ENCODE assay signal across 22 cellular contexts in genomic region chr9:87184956-87185642, GRCh38.
DNase-seq lines count a peak whose midpoint lies in the region; ATAC-seq and TF ChIP-seq lines count a peak whose summit lies in the region.
"Had no signal": no experiment of that assay in that cellular context is flagged by ENCODE, and none has a peak within 500 bp of the region (broad histone marks: within the 10 kb centered on the region; RNA-seq: fewer than 3 reads in every experiment).

No MANE protein-coding gene starts in this region.

- H3K27ac Mint-ChIP-seq in type B pancreatic cell: no peak overlapping the region
- H3K27ac Mint-ChIP-seq: activated naive CD4-positive, alpha-beta T cell treated with anti-CD3 and anti-CD28 coated beads, Interleukin-2, amount 10 ng/mL, durations not matched to agents 7 days and 5 days; immature natural killer cell; naive thymus-derived CD8-positive, alpha-beta T cell; progenitor cell of endocrine pancreas; stimulated activated naive B cell treated with anti-CD40 and anti-IgM and Interleukin-4, amounts not matched to agents 10 μg/mL and 1 μg/mL and 100 μg/mL, for 72 hours had no signal

- peaks cover 12% of the 10 kb centered on the region for H3K4me1 Mint-ChIP-seq in type B pancreatic cell (ENCODE audit: unreplicated experiment)
- H3K4me1 Mint-ChIP-seq: activated naive CD4-positive, alpha-beta T cell treated with anti-CD3 and anti-CD28 coated beads, Interleukin-2, amount 10 ng/mL, durations not matched to agents 7 days and 5 days; naive thymus-derived CD8-positive, alpha-beta T cell; stimulated activated naive B cell treated with anti-CD40 and anti-IgM and Interleukin-4, amounts not matched to agents 10 μg/mL and 1 μg/mL and 100 μg/mL, for 72 hours had no signal

- peaks cover 10% of the 10 kb centered on the region for H3K9me3 Mint-ChIP-seq in type B pancreatic cell
- H3K9me3 Mint-ChIP-seq: activated naive CD4-positive, alpha-beta T cell treated with anti-CD3 and anti-CD28 coated beads, Interleukin-2, amount 10 ng/mL, durations not matched to agents 7 days and 5 days had no signal

- peaks cover 14% of the 10 kb centered on the region for H3K27me3 Mint-ChIP-seq in type B pancreatic cell
- H3K27me3 Mint-ChIP-seq: activated naive CD4-positive, alpha-beta T cell treated with anti-CD3 and anti-CD28 coated beads, Interleukin-2, amount 10 ng/mL, durations not matched to agents 7 days and 5 days; progenitor cell of endocrine pancreas; stimulated activated naive B cell treated with anti-CD40 and anti-IgM and Interleukin-4, amounts not matched to agents 10 μg/mL and 1 μg/mL and 100 μg/mL, for 72 hours had no signal

- no peaks in the 10 kb centered on the region for H3K36me3 Mint-ChIP-seq in type B pancreatic cell
- H3K36me3 Mint-ChIP-seq: activated naive CD4-positive, alpha-beta T cell treated with anti-CD3 and anti-CD28 coated beads, Interleukin-2, amount 10 ng/mL, durations not matched to agents 7 days and 5 days; naive thymus-derived CD8-positive, alpha-beta T cell; stimulated activated naive B cell treated with anti-CD40 and anti-IgM and Interleukin-4, amounts not matched to agents 10 μg/mL and 1 μg/mL and 100 μg/mL, for 72 hours had no signal

- no peak overlapping the region for H3K4me3 ChIP-seq in choroid plexus epithelial cell (ENCODE audit: low read depth, low read length)
- H3K4me3 ChIP-seq: K562, lung had no signal

- TF ChIP-seq CTCF in choroid plexus epithelial cell (conservative IDR thresholded peaks at IDR 0.05; ENCODE audit: low read depth, low read length) (no peak), omental fat pad (IDR thresholded peaks at IDR 0.05) (no peak), type B pancreatic cell (conservative IDR thresholded peaks at IDR 0.05) (no peak)

- ATAC-seq in omental fat pad (ENCODE audit: low FRiP score) (peak; percentile 67), GM21529 (IDR thresholded peaks at IDR 0.05; ENCODE audit: unreplicated experiment) (no peak), GM21576 (IDR thresholded peaks at IDR 0.05; ENCODE audit: unreplicated experiment) (no peak)
- ATAC-seq: esophagus mucosa; K562; naive thymus-derived CD8-positive, alpha-beta T cell; stimulated activated naive B cell treated with anti-CD40 and anti-IgM and Interleukin-4, amounts not matched to agents 10 μg/mL and 1 μg/mL and 100 μg/mL, for 72 hours had no signal

- H3K4me3 Mint-ChIP-seq in type B pancreatic cell: no peak overlapping the region
- H3K4me3 Mint-ChIP-seq: activated naive CD4-positive, alpha-beta T cell treated with anti-CD3 and anti-CD28 coated beads, Interleukin-2, amount 10 ng/mL, durations not matched to agents 7 days and 5 days; immature natural killer cell; naive thymus-derived CD8-positive, alpha-beta T cell; stimulated activated naive B cell treated with anti-CD40 and anti-IgM and Interleukin-4, amounts not matched to agents 10 μg/mL and 1 μg/mL and 100 μg/mL, for 72 hours had no signal

- DNase-seq in AG20443 (ENCODE audit: low spot score) (peak; percentile 22), M059J (ENCODE audit: low read depth) (peak; percentile 74), choroid plexus epithelial cell (ENCODE audit: low read depth) (peak; percentile 59), omental fat pad (ENCODE audit: low spot score) (no peak), NCI-H1930 (lab: John Stamatoyannopoulos, UW) (no peak), type B pancreatic cell (ENCODE audit: extremely low spot score, unreplicated experiment) (no peak)
- DNase-seq: activated CD4-positive, alpha-beta T cell treated with anti-CD3 and anti-CD28 coated beads, Interleukin-2, amount 50 U/mL, for 1 hour; activated naive CD4-positive, alpha-beta T cell treated with anti-CD3 and anti-CD28 coated beads, Interleukin-2, amount 10 ng/mL, durations not matched to agents 7 days and 5 days; head of caudate nucleus; immature natural killer cell; naive thymus-derived CD8-positive, alpha-beta T cell; NCI-H1105; NCI-H2171 treated with DMSO at 0.1 percent for 48 hours; stimulated activated naive B cell treated with anti-CD40 and anti-IgM and Interleukin-4, amounts not matched to agents 10 μg/mL and 1 μg/mL and 100 μg/mL, for 72 hours; SW 1271; trophoblast cell had no signal

Comparison
In these comparisons a context has a peak if more than half of its experiments do, and no peak if none do; other contexts are left out.
1. DNase-seq: peak in AG20443 (single experiment), M059J (single experiment) and choroid plexus epithelial cell (single experiment); none in omental fat pad (single experiment), NCI-H1930 (0 of 2) and type B pancreatic cell (single experiment).